Comparison of ENCODE assay signal across 19 cellular contexts in genomic region chr2:64400103-64400728, GRCh38. TPM values are rescaled to one million over a fixed set of nuclear protein-coding genes. Genes with fewer than 3 reads are reported as not detected.
DNase-seq lines count a peak whose midpoint lies in the region; ATAC-seq and TF ChIP-seq lines count a peak whose summit lies in the region.
"Had no signal": no experiment of that assay in that cellular context is flagged by ENCODE, and none has a peak within 500 bp of the region (broad histone marks: within the 10 kb centered on the region; RNA-seq: fewer than 3 reads in every experiment).

No MANE protein-coding gene starts in this region.

- BruUV-seq in Caco-2 (replicated peaks; lab: Mats Ljungman, UMichigan): no TSS peak
- no TSS peak for BruUV-seq in mammary epithelial cell (replicated peaks; lab: Mats Ljungman, UMichigan)

- H3K9me3 Mint-ChIP-seq in Caco-2 (ENCODE audit: unreplicated experiment) (no peaks in the 10 kb centered on the region), nephron (no peaks in the 10 kb centered on the region)
- H3K9me3 Mint-ChIP-seq: T-helper 2 cell treated with Interferon-gamma antibody and Interleukin-4, amounts not matched to agents 5 μg/mL and 100 μg/mL, for 36 hours had no signal

- no peaks in the 10 kb centered on the region for H4K20me1 ChIP-seq in mammary epithelial cell (ENCODE audit: insufficient read depth, low read length)

- POLR2A ChIA-PET in Caco-2 (lab: Charles Lee): no interaction called here

- no peaks in the 10 kb centered on the region for H3K27me3 Mint-ChIP-seq in Caco-2 (ENCODE audit: insufficient read depth, unreplicated experiment)
- peaks cover 3% of the 10 kb centered on the region for H3K27me3 Mint-ChIP-seq in nephron (ENCODE audit: low read depth)

- peak overlapping the region; percentile 54 for H3K27ac Mint-ChIP-seq in Caco-2 (ENCODE audit: unreplicated experiment)
- H3K27ac Mint-ChIP-seq in nephron: peak overlapping the region; percentile 36 to 89 (median 41)
- H3K27ac Mint-ChIP-seq: activated CD8-positive, alpha-beta memory T cell treated with anti-CD3 and anti-CD28 coated beads, Interleukin-2, amount 10 ng/mL, durations not matched to agents 7 days and 5 days; T-helper 2 cell treated with Interferon-gamma antibody and Interleukin-4, amounts not matched to agents 5 μg/mL and 100 μg/mL, for 36 hours had no signal

- H3K4me1 ChIP-seq in Caco-2: peaks cover 49% of the 10 kb centered on the region
- peaks cover 8% of the 10 kb centered on the region for H3K4me1 ChIP-seq in mammary epithelial cell (ENCODE audit: insufficient read depth, low read length)
- H3K4me1 ChIP-seq in tibial artery: peaks cover 0 to 27% (median 22%) of the 10 kb centered on the region in 4 donors
- H3K4me1 ChIP-seq: uterus had no signal

- H3K4me2 ChIP-seq in mammary epithelial cell (ENCODE audit: insufficient read depth, low read depth, low read length): no peak overlapping the region

- dilution Hi-C loops in mammary epithelial cell (cut with HindIII; ENCODE audit: low sequenced_read_pairs): no loop called here

- H3K9ac ChIP-seq in mammary epithelial cell (ENCODE audit: insufficient read depth, low read length): no peak overlapping the region

- H3K9me3 ChIP-seq in Caco-2 (no peaks in the 10 kb centered on the region), mammary epithelial cell (replicated peaks; ENCODE audit: insufficient read depth, low read length) (no peaks in the 10 kb centered on the region), tibial artery (no peaks in the 10 kb centered on the region)
- H3K9me3 ChIP-seq: SJSA1, stomach, uterus had no signal

- 67% methylated on average over 4 of the region's 4 CpGs for WGBS in mammary epithelial cell (ENCODE audit: low coverage, missing lambda C conversion rate)

- DNase-seq in Caco-2: no peak
- DNase-seq in LoVo (ENCODE audit: low spot score): peak; percentile 10
- peak; percentile 12 for DNase-seq in mammary epithelial cell
- DNase-seq in tibial artery: no peak
- DNase-seq in hypothalamus (lab: John Stamatoyannopoulos, UW): no peak
- DNase-seq: activated CD8-positive, alpha-beta memory T cell treated with anti-CD3 and anti-CD28 coated beads, Interleukin-2, amount 10 ng/mL, durations not matched to agents 7 days and 5 days; amygdala; foreskin melanocyte; Kasumi-1; left cardiac atrium; NCI-H1694 treated with DMSO at 0.1 percent for 48 hours; stomach; uterus had no signal

- peaks cover 42% of the 10 kb centered on the region for H3K4me1 Mint-ChIP-seq in Caco-2 (ENCODE audit: low read depth, unreplicated experiment)
- H3K4me1 Mint-ChIP-seq in nephron: peaks cover 52% of the 10 kb centered on the region
- H3K4me1 Mint-ChIP-seq: activated CD8-positive, alpha-beta memory T cell treated with anti-CD3 and anti-CD28 coated beads, Interleukin-2, amount 10 ng/mL, durations not matched to agents 7 days and 5 days had no signal

- H3K27ac ChIP-seq in mammary epithelial cell (ENCODE audit: insufficient read depth, low read depth, low read length) (no peak overlapping the region), tibial artery (no peak overlapping the region)
- H3K27ac ChIP-seq: SJSA1, stomach, uterus had no signal

- intact Hi-C loops in Caco-2 (cut with micrococcal nuclease; ENCODE audit: unreplicated experiment) (loop anchor here (5.0 kb wide), 1 partner anchor 38 kb away; no protein-coding TSS in a partner anchor), mammary epithelial cell (cut with micrococcal nuclease) (no loop called here), tibial artery (cut with DNase I; ENCODE audit: low total_unique reads) (no loop called here)

- no peak overlapping the region for H2AFZ ChIP-seq in mammary epithelial cell (ENCODE audit: low read depth, low read length)

- no peak overlapping the region for H3K4me3 Mint-ChIP-seq in Caco-2 (ENCODE audit: unreplicated experiment)
- H3K4me3 Mint-ChIP-seq in nephron: no peak overlapping the region
- H3K4me3 Mint-ChIP-seq: activated CD8-positive, alpha-beta memory T cell treated with anti-CD3 and anti-CD28 coated beads, Interleukin-2, amount 10 ng/mL, durations not matched to agents 7 days and 5 days; T-helper 2 cell treated with Interferon-gamma antibody and Interleukin-4, amounts not matched to agents 5 μg/mL and 100 μg/mL, for 36 hours had no signal

- H3K27me3 ChIP-seq in Caco-2 (replicated peaks; ENCODE audit: control insufficient read depth, insufficient read depth, low read length) (no peaks in the 10 kb centered on the region), mammary epithelial cell (ENCODE audit: insufficient read depth, low read length) (no peaks in the 10 kb centered on the region), tibial artery (no peaks in the 10 kb centered on the region)
- H3K27me3 ChIP-seq: SJSA1, stomach, uterus had no signal

- H3K36me3 ChIP-seq in Caco-2 (ENCODE audit: control insufficient read depth, insufficient read depth, low read length) (no peaks in the 10 kb centered on the region), mammary epithelial cell (ENCODE audit: insufficient read depth, low read length) (no peaks in the 10 kb centered on the region), tibial artery (no peaks in the 10 kb centered on the region)
- H3K36me3 ChIP-seq: SJSA1, stomach, uterus had no signal

- TF ChIP-seq CTCF in Caco-2 (IDR thresholded peaks at IDR 0.05; ENCODE audit: insufficient read depth in 1 of 2, low read depth in 1 of 2, low read length in 1 of 2, severe bottlenecking in 1 of 2, unreplicated experiment in 1 of 2) (no peak), mammary epithelial cell (conservative IDR thresholded peaks at IDR 0.05 in 1 of 2, IDR thresholded peaks at IDR 0.05 in 1 of 2; ENCODE audit: extremely low read depth in 1 of 2, insufficient read depth in 1 of 2, low read depth in 1 of 2, low read length in 2 of 2) (no peak), nephron (IDR thresholded peaks at IDR 0.05; ENCODE audit: unreplicated experiment in 3 of 3) (no peak), tibial artery (IDR thresholded peaks at IDR 0.05) (no peak)

- in situ Hi-C loops in mammary epithelial cell (cut with MboI; ENCODE audit: low sequenced_read_pairs in 2 of 2): no loop called here

- no peak overlapping the region for H3K4me3 ChIP-seq in Caco-2 (ENCODE audit: low read depth, low read length)
- H3K4me3 ChIP-seq in mammary epithelial cell (replicated peaks in 1 of 3; ENCODE audit: insufficient read depth in 1 of 3, low read depth in 2 of 3, low read length in 3 of 3): no peak overlapping the region
- no peak overlapping the region for H3K4me3 ChIP-seq in tibial artery
- H3K4me3 ChIP-seq: SJSA1, stomach, uterus had no signal

- H3K36me3 Mint-ChIP-seq in Caco-2 (ENCODE audit: insufficient read depth, unreplicated experiment) (no peaks in the 10 kb centered on the region), nephron (ENCODE audit: low read depth) (no peaks in the 10 kb centered on the region)
- H3K36me3 Mint-ChIP-seq: activated CD8-positive, alpha-beta memory T cell treated with anti-CD3 and anti-CD28 coated beads, Interleukin-2, amount 10 ng/mL, durations not matched to agents 7 days and 5 days had no signal

- CTCF ChIA-PET in Caco-2 (lab: Charles Lee): interaction anchor here (0.9 kb wide), 1 partner anchor 88 kb away, joined by 4 read pairs; no protein-coding TSS in a partner anchor
- CTCF ChIA-PET in mammary epithelial cell (lab: Charles Lee; ENCODE audit: low non-redundant PET): no interaction called here

- H3K79me2 ChIP-seq in mammary epithelial cell (ENCODE audit: insufficient read depth, low read length): no peaks in the 10 kb centered on the region

- ATAC-seq in GM21390 (IDR thresholded peaks at IDR 0.05; ENCODE audit: unreplicated experiment) (no peak), GM19035 (IDR thresholded peaks at IDR 0.05; ENCODE audit: unreplicated experiment) (no peak)
- ATAC-seq: activated CD8-positive, alpha-beta memory T cell treated with anti-CD3 and anti-CD28 coated beads, Interleukin-2, amount 10 ng/mL, durations not matched to agents 7 days and 5 days; left cardiac atrium; sciatic nerve had no signal

RNA-seq across cellular contexts. Expression of gene LGALSL, which starts 53.7 kb away (rescaled TPM):
- 36.9 and 37.2 TPM in 2 replicates for total RNA-seq in Caco-2 (2022)
- total RNA-seq in mammary epithelial cell: 10 to 100 TPM; 11.8 to 23.3 TPM
- 17.7 TPM for polyA plus RNA-seq in mammary epithelial cell
- polyA minus RNA-seq in mammary epithelial cell: 48.8 TPM

Comparison
In these comparisons a context has a peak if more than half of its experiments do, and no peak if none do; other contexts are left out.
1. DNase-seq: peak in LoVo (single experiment) and mammary epithelial cell (single experiment); none in Caco-2 (0 of 2), tibial artery (0 of 2) and hypothalamus (0 of 51).